1 cellular context compared by ENCODE assay signal in the genomic region with DNA sequence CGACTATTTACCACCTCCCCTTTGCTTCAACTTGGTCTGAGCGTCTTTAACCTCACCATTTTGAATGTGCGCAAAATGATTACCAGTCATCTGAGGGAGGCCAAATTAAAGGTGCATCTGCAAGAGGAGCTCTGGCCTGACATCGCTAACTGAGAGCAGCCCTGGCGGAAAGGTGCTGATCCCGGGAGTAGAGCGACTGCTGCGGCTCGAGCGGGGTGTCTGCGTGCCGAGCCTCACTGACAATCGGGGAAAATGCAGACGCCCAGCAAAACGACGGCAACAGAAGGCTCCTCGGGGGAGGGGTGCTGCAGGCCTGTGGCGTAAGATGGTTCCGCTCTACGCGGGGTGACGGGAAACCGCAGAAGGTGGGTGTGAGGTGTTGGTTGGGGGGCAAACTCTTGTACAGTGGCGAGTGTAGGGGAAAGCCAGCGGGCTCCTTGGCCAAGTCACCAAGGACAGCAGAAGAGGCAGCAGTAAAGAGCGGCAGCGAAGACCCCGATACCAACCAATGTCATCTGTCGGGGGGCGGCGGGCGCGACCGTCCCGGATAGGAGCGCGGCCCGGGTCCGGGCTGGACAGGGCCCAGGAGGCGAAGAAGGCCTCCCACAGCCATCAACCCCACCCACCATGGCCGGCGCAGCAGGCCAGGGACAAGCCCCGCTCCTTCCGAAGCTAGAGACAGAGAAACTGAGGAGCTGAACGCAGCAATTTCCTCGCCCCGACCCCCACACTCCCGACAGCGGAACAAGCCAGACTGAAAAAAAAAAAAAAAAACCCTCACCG.
A peak's percentile ranks its signal among the peaks of the same experiment; 100 is the strongest.
TF ChIP-seq lines count a peak whose summit lies in the region.

No MANE protein-coding gene starts in this region.

TF ChIP-seq in HepG2, 621 proteins besides CTCF, POLR2A, EP300 and RAD21 (continued from another document):
- TF ChIP-seq, protein P1, sequence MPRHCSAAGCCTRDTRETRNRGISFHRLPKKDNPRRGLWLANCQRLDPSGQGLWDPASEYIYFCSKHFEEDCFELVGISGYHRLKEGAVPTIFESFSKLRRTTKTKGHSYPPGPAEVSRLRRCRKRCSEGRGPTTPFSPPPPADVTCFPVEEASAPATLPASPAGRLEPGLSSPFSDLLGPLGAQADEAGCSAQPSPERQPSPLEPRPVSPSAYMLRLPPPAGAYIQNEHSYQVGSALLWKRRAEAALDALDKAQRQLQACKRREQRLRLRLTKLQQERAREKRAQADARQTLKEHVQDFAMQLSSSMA (CRISPR knock-in tag; IDR thresholded peaks at IDR 0.05) = no peak
- no peak for TF ChIP-seq ZNF644 (CRISPR knock-in tag; IDR thresholded peaks at IDR 0.05; ENCODE audit: low read depth)
- TF ChIP-seq ZNF343 (CRISPR knock-in tag; IDR thresholded peaks at IDR 0.05) = 0 out of 2 replicates have a peak, but pooled peaks have one; percentile 33
- no peak for TF ChIP-seq HNF4A (CRISPR knock-in tag; IDR thresholded peaks at IDR 0.05)
- no peak for TF ChIP-seq SYNCRIP (IDR thresholded peaks at IDR 0.05; ENCODE audit: insufficient read depth, low read depth, low read length)
- no peak for TF ChIP-seq HDAC2 (CRISPR knock-in tag; IDR thresholded peaks at IDR 0.05)
- no peak for TF ChIP-seq NONO (IDR thresholded peaks at IDR 0.05)
- TF ChIP-seq NONO (CRISPR knock-in tag; conservative IDR thresholded peaks at IDR 0.05) = no peak
- TF ChIP-seq ZNF441 (CRISPR knock-in tag; IDR thresholded peaks at IDR 0.05; ENCODE audit: borderline replicate concordance) = no peak
- no peak for TF ChIP-seq KLF13 (CRISPR knock-in tag; IDR thresholded peaks at IDR 0.05)
- TF ChIP-seq, protein P2, sequence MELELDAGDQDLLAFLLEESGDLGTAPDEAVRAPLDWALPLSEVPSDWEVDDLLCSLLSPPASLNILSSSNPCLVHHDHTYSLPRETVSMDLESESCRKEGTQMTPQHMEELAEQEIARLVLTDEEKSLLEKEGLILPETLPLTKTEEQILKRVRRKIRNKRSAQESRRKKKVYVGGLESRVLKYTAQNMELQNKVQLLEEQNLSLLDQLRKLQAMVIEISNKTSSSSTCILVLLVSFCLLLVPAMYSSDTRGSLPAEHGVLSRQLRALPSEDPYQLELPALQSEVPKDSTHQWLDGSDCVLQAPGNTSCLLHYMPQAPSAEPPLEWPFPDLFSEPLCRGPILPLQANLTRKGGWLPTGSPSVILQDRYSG (CRISPR knock-in tag; IDR thresholded peaks at IDR 0.05) = 0 out of 2 replicates have a peak, but pooled peaks have one; percentile 24
- TF ChIP-seq NFYB (CRISPR knock-in tag; IDR thresholded peaks at IDR 0.05) = no peak
- no peak for TF ChIP-seq THYN1 (CRISPR knock-in tag; IDR thresholded peaks at IDR 0.05; ENCODE audit: borderline replicate concordance, low read depth)
- TF ChIP-seq DR1 (CRISPR knock-in tag; IDR thresholded peaks at IDR 0.05) = no peak
- peak; percentile 74 for TF ChIP-seq PHF8 (CRISPR knock-in tag; IDR thresholded peaks at IDR 0.05)
- TF ChIP-seq, protein P3, sequence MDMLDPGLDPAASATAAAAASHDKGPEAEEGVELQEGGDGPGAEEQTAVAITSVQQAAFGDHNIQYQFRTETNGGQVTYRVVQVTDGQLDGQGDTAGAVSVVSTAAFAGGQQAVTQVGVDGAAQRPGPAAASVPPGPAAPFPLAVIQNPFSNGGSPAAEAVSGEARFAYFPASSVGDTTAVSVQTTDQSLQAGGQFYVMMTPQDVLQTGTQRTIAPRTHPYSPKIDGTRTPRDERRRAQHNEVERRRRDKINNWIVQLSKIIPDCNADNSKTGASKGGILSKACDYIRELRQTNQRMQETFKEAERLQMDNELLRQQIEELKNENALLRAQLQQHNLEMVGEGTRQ (IDR thresholded peaks at IDR 0.05; ENCODE audit: low read depth, low read length) = no peak
- TF ChIP-seq, protein P3 (CRISPR knock-in tag; IDR thresholded peaks at IDR 0.05; ENCODE audit: borderline replicate concordance) = no peak
- TF ChIP-seq ZNF468 (CRISPR knock-in tag; IDR thresholded peaks at IDR 0.05) = no peak
- TF ChIP-seq, protein P4, sequence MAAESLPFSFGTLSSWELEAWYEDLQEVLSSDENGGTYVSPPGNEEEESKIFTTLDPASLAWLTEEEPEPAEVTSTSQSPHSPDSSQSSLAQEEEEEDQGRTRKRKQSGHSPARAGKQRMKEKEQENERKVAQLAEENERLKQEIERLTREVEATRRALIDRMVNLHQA (CRISPR knock-in tag; IDR thresholded peaks at IDR 0.05) = no peak
- no peak for TF ChIP-seq ZFP36 (IDR thresholded peaks at IDR 0.05; ENCODE audit: borderline replicate concordance, low read depth, low read length, partially characterized antibody)
- TF ChIP-seq, protein P5, sequence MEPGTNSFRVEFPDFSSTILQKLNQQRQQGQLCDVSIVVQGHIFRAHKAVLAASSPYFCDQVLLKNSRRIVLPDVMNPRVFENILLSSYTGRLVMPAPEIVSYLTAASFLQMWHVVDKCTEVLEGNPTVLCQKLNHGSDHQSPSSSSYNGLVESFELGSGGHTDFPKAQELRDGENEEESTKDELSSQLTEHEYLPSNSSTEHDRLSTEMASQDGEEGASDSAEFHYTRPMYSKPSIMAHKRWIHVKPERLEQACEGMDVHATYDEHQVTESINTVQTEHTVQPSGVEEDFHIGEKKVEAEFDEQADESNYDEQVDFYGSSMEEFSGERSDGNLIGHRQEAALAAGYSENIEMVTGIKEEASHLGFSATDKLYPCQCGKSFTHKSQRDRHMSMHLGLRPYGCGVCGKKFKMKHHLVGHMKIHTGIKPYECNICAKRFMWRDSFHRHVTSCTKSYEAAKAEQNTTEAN (CRISPR knock-in tag; conservative IDR thresholded peaks at IDR 0.05) = no peak
- no peak for TF ChIP-seq SMAD3 (CRISPR knock-in tag; IDR thresholded peaks at IDR 0.05)
- TF ChIP-seq MYC (CRISPR knock-in tag; IDR thresholded peaks at IDR 0.05; ENCODE audit: borderline replicate concordance) = no peak
- no peak for TF ChIP-seq ZNF761 (CRISPR knock-in tag; conservative IDR thresholded peaks at IDR 0.05)
- no peak for TF ChIP-seq PHF21A (CRISPR knock-in tag; IDR thresholded peaks at IDR 0.05)
- TF ChIP-seq, protein P6, sequence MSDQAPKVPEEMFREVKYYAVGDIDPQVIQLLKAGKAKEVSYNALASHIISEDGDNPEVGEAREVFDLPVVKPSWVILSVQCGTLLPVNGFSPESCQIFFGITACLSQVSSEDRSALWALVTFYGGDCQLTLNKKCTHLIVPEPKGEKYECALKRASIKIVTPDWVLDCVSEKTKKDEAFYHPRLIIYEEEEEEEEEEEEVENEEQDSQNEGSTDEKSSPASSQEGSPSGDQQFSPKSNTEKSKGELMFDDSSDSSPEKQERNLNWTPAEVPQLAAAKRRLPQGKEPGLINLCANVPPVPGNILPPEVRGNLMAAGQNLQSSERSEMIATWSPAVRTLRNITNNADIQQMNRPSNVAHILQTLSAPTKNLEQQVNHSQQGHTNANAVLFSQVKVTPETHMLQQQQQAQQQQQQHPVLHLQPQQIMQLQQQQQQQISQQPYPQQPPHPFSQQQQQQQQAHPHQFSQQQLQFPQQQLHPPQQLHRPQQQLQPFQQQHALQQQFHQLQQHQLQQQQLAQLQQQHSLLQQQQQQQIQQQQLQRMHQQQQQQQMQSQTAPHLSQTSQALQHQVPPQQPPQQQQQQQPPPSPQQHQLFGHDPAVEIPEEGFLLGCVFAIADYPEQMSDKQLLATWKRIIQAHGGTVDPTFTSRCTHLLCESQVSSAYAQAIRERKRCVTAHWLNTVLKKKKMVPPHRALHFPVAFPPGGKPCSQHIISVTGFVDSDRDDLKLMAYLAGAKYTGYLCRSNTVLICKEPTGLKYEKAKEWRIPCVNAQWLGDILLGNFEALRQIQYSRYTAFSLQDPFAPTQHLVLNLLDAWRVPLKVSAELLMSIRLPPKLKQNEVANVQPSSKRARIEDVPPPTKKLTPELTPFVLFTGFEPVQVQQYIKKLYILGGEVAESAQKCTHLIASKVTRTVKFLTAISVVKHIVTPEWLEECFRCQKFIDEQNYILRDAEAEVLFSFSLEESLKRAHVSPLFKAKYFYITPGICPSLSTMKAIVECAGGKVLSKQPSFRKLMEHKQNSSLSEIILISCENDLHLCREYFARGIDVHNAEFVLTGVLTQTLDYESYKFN (CRISPR knock-in tag; conservative IDR thresholded peaks at IDR 0.05) = no peak
- TF ChIP-seq NBN (conservative IDR thresholded peaks at IDR 0.05) = no peak
- no peak for TF ChIP-seq CBFB (CRISPR knock-in tag; IDR thresholded peaks at IDR 0.05)
- TF ChIP-seq, protein P7, sequence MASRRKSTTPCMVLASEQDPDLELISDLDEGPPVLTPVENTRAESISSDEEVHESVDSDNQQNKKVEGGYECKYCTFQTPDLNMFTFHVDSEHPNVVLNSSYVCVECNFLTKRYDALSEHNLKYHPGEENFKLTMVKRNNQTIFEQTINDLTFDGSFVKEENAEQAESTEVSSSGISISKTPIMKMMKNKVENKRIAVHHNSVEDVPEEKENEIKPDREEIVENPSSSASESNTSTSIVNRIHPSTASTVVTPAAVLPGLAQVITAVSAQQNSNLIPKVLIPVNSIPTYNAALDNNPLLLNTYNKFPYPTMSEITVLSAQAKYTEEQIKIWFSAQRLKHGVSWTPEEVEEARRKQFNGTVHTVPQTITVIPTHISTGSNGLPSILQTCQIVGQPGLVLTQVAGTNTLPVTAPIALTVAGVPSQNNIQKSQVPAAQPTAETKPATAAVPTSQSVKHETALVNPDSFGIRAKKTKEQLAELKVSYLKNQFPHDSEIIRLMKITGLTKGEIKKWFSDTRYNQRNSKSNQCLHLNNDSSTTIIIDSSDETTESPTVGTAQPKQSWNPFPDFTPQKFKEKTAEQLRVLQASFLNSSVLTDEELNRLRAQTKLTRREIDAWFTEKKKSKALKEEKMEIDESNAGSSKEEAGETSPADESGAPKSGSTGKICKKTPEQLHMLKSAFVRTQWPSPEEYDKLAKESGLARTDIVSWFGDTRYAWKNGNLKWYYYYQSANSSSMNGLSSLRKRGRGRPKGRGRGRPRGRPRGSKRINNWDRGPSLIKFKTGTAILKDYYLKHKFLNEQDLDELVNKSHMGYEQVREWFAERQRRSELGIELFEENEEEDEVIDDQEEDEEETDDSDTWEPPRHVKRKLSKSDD (CRISPR knock-in tag; IDR thresholded peaks at IDR 0.05; ENCODE audit: low read depth) = no peak
- no peak for TF ChIP-seq ZNF678 (CRISPR knock-in tag; IDR thresholded peaks at IDR 0.05)
- no peak for TF ChIP-seq BCL6 (CRISPR knock-in tag; IDR thresholded peaks at IDR 0.05)
